In genomic region chr6:157762636-157763035, GRCh38 we compare ENCODE assay signal across 1 cellular context.
TF ChIP-seq lines count a peak whose summit lies in the region.

No MANE protein-coding gene starts in this region.

TF ChIP-seq in IMR-90, 13 proteins besides CTCF, POLR2A, EP300 and RAD21 (continued from another document):
- no peak for TF ChIP-seq USF2 (IDR thresholded peaks at IDR 0.05; ENCODE audit: low read depth, low read length)
- no peak for TF ChIP-seq RFX5 (IDR thresholded peaks at IDR 0.05; ENCODE audit: low read depth, low read length)
- TF ChIP-seq FOS (IDR thresholded peaks at IDR 0.05; ENCODE audit: low read depth, low read length): no peak
- TF ChIP-seq NFE2L2 (IDR thresholded peaks at IDR 0.05; ENCODE audit: low read depth, low read length): no peak
